Comparison of ENCODE assay signal across 16 cellular contexts in genomic region chr13:42275506-42275905, GRCh38. TPM values are rescaled to one million over a fixed set of nuclear protein-coding genes. Genes with fewer than 3 reads are reported as not detected.
A peak's percentile ranks its signal among the peaks of the same experiment; 100 is the strongest.
DNase-seq lines count a peak whose midpoint lies in the region; ATAC-seq and TF ChIP-seq lines count a peak whose summit lies in the region.
"Had no signal": no experiment of that assay in that cellular context is flagged by ENCODE, and none has a peak within 500 bp of the region (broad histone marks: within the 10 kb centered on the region; RNA-seq: fewer than 3 reads in every experiment).

No MANE protein-coding gene starts in this region.

- no peaks in the 10 kb centered on the region for H3K9me3 ChIP-seq in stomach
- H3K9me3 ChIP-seq: neutrophil had no signal

- H3K4me1 Mint-ChIP-seq in activated T-cell treated with anti-CD3 and anti-CD28 coated beads, Interleukin-2, amount 50 U/mL, for 72 hours (ENCODE audit: low read depth), result peaks cover 41% of the 10 kb centered on the region
- H3K4me1 Mint-ChIP-seq in GM23338, result peaks cover 50% of the 10 kb centered on the region
- H3K4me1 Mint-ChIP-seq in activated CD8-positive, alpha-beta T cell treated with anti-CD3 and anti-CD28 coated beads, Interleukin-2, amount 10 ng/mL, durations not matched to agents 7 days and 5 days (ENCODE audit: low read depth), result peaks cover 58% of the 10 kb centered on the region
- peaks cover 42% of the 10 kb centered on the region for H3K4me1 Mint-ChIP-seq in stimulated activated effector memory CD8-positive, alpha-beta T cell treated with anti-CD3 and anti-CD28 coated beads, Interleukin-12 subunit alpha, Interleukin-12 subunit beta, amount 100 ng/mL, for 72 hours

- POLR2A ChIA-PET in activated CD8-positive, alpha-beta T cell treated with anti-CD3 and anti-CD28 coated beads, Interleukin-2, amount 10 ng/mL, durations not matched to agents 7 days and 5 days (lab: Charles Lee), result interaction anchor here (0.6 kb wide), 1 partner anchor 179 kb away, joined by 3 read pairs; no protein-coding TSS in a partner anchor

- peaks cover 7 to 8% of the 10 kb centered on the region in 2 donors for H3K36me3 Mint-ChIP-seq in activated T-cell treated with anti-CD3 and anti-CD28 coated beads, Interleukin-2, amount 50 U/mL, for 72 hours (ENCODE audit: insufficient read depth in 2 of 2)
- peaks cover 9% of the 10 kb centered on the region for H3K36me3 Mint-ChIP-seq in GM23338 (ENCODE audit: low read depth)
- H3K36me3 Mint-ChIP-seq in activated CD8-positive, alpha-beta T cell treated with anti-CD3 and anti-CD28 coated beads, Interleukin-2, amount 10 ng/mL, durations not matched to agents 7 days and 5 days (ENCODE audit: low read depth), result peaks cover 26% of the 10 kb centered on the region
- H3K36me3 Mint-ChIP-seq in stimulated activated effector memory CD8-positive, alpha-beta T cell treated with anti-CD3 and anti-CD28 coated beads, Interleukin-12 subunit alpha, Interleukin-12 subunit beta, amount 100 ng/mL, for 72 hours, result peaks cover 16% of the 10 kb centered on the region

- H3K27me3 Mint-ChIP-seq in activated T-cell treated with anti-CD3 and anti-CD28 coated beads, Interleukin-2, amount 50 U/mL, for 72 hours (ENCODE audit: low read depth), result no peaks in the 10 kb centered on the region
- H3K27me3 Mint-ChIP-seq in GM23338 (ENCODE audit: insufficient read depth, low read depth, poor library complexity), result peaks cover 12% of the 10 kb centered on the region
- no peaks in the 10 kb centered on the region for H3K27me3 Mint-ChIP-seq in activated CD8-positive, alpha-beta T cell treated with anti-CD3 and anti-CD28 coated beads, Interleukin-2, amount 10 ng/mL, durations not matched to agents 7 days and 5 days (ENCODE audit: low read depth)

- H3K4me1 ChIP-seq in GM23338 (ENCODE audit: insufficient read depth) (peaks cover 38% of the 10 kb centered on the region), stomach (peaks cover 17 to 71% (median 47%) of the 10 kb centered on the region in 4 donors)

- H3K27me3 ChIP-seq in GM23338 (ENCODE audit: insufficient read depth) (no peaks in the 10 kb centered on the region), stomach (no peaks in the 10 kb centered on the region)
- H3K27me3 ChIP-seq: neutrophil had no signal

- TF ChIP-seq POLR2A in stomach (IDR thresholded peaks at IDR 0.05), result no peak

- peak overlapping the region; percentile 85 for H3K27ac Mint-ChIP-seq in activated T-cell treated with anti-CD3 and anti-CD28 coated beads, Interleukin-2, amount 50 U/mL, for 72 hours
- peak overlapping the region; percentile 40 for H3K27ac Mint-ChIP-seq in GM23338
- peak overlapping the region; percentile 44 for H3K27ac Mint-ChIP-seq in activated CD8-positive, alpha-beta T cell treated with anti-CD3 and anti-CD28 coated beads, Interleukin-2, amount 10 ng/mL, durations not matched to agents 7 days and 5 days
- H3K27ac Mint-ChIP-seq in stimulated activated effector memory CD8-positive, alpha-beta T cell treated with anti-CD3 and anti-CD28 coated beads, Interleukin-12 subunit alpha, Interleukin-12 subunit beta, amount 100 ng/mL, for 72 hours, result no peak overlapping the region

- H3K4me3 ChIP-seq in GM23338, result no peak overlapping the region
- H3K4me3 ChIP-seq in stomach, result no peak overlapping the region

- no peaks in the 10 kb centered on the region for H4K20me1 ChIP-seq in GM23338 (replicated peaks; ENCODE audit: insufficient read depth)

- CTCF ChIA-PET in activated CD8-positive, alpha-beta T cell treated with anti-CD3 and anti-CD28 coated beads, Interleukin-2, amount 10 ng/mL, durations not matched to agents 7 days and 5 days (lab: Charles Lee), result interaction anchor here (1.3 kb wide), 1 partner anchor 203 kb away, joined by 3 read pairs; no protein-coding TSS in a partner anchor

- peak overlapping the region; percentile 96 to 98 for H3K4me3 Mint-ChIP-seq in activated T-cell treated with anti-CD3 and anti-CD28 coated beads, Interleukin-2, amount 50 U/mL, for 72 hours
- H3K4me3 Mint-ChIP-seq in GM23338, result no peak overlapping the region
- no peak overlapping the region for H3K4me3 Mint-ChIP-seq in activated CD8-positive, alpha-beta T cell treated with anti-CD3 and anti-CD28 coated beads, Interleukin-2, amount 10 ng/mL, durations not matched to agents 7 days and 5 days
- peak overlapping the region; percentile 87 for H3K4me3 Mint-ChIP-seq in stimulated activated effector memory CD8-positive, alpha-beta T cell treated with anti-CD3 and anti-CD28 coated beads, Interleukin-12 subunit alpha, Interleukin-12 subunit beta, amount 100 ng/mL, for 72 hours

- peaks cover 5% of the 10 kb centered on the region; the same call in 1 of the 2 replicates for H3F3A ChIP-seq in GM23338 (replicated peaks; ENCODE audit: low read depth)

- no peak for TF ChIP-seq EP300 in stomach (IDR thresholded peaks at IDR 0.05)

- ATAC-seq in activated T-cell treated with anti-CD3 and anti-CD28 coated beads, Interleukin-2, amount 50 U/mL, for 72 hours (replicated peaks in 1 of 2), result peak; percentile 7 to 10
- ATAC-seq in GM23338, result no peak
- ATAC-seq in activated CD8-positive, alpha-beta T cell treated with anti-CD3 and anti-CD28 coated beads, Interleukin-2, amount 10 ng/mL, durations not matched to agents 7 days and 5 days, result no peak
- peak; percentile 2 for ATAC-seq in stimulated activated effector memory CD8-positive, alpha-beta T cell treated with anti-CD3 and anti-CD28 coated beads, Interleukin-12 subunit alpha, Interleukin-12 subunit beta, amount 100 ng/mL, for 72 hours
- ATAC-seq: right cardiac atrium had no signal

- no peak overlapping the region for H2AFZ ChIP-seq in GM23338

- peaks cover 82% of the 10 kb centered on the region for H3K79me2 ChIP-seq in GM23338 (replicated peaks; ENCODE audit: insufficient read depth)

- intact Hi-C loops in stomach (cut with DNase I; ENCODE audit: low total_unique reads), result no loop called here

- WGBS in stomach, 5 donors, result 88 to 95% (median 91%) methylated on average over 4 of the region's 4 CpGs

- no peaks in the 10 kb centered on the region for H3K9me2 ChIP-seq in GM23338 (ENCODE audit: insufficient read depth)

- peak in 1 of 2 donors; percentile 23 for DNase-seq in activated T-cell treated with anti-CD3 and anti-CD28 coated beads, Interleukin-2, amount 50 U/mL, for 72 hours
- DNase-seq in activated T-cell treated with anti-CD3 and anti-CD28 coated beads, Interleukin-2, amount 50 U/mL, for 48 hours, result no peak
- DNase-seq in GM23338 (ENCODE audit: low spot score) (no peak), stomach (no peak), OCI-M2 (lab: John Stamatoyannopoulos, UW; ENCODE audit: unreplicated experiment) (no peak), NCI-H524 (lab: John Stamatoyannopoulos, UW) (no peak)
- no peak for DNase-seq in activated CD8-positive, alpha-beta T cell treated with anti-CD3 and anti-CD28 coated beads, Interleukin-2, amount 10 ng/mL, durations not matched to agents 7 days and 5 days
- no peak for DNase-seq in stimulated activated effector memory CD8-positive, alpha-beta T cell treated with anti-CD3 and anti-CD28 coated beads, Interleukin-12 subunit alpha, Interleukin-12 subunit beta, amount 100 ng/mL, for 72 hours (ENCODE audit: low spot score in 2 of 2)
- DNase-seq: central memory CD4-positive, alpha-beta T cell; foreskin melanocyte; mesendoderm; NCI-H1930; NCI-H526 treated with DMSO at 0.1 percent for 48 hours had no signal

- no peak overlapping the region for H3K4me2 ChIP-seq in GM23338

- no peak overlapping the region for H3K27ac ChIP-seq in GM23338 (ENCODE audit: low read depth)
- peak overlapping the region in 1 of 5 donors; percentile 35 for H3K27ac ChIP-seq in stomach
- H3K27ac ChIP-seq: neutrophil, RWPE1 had no signal

- H3K9me3 Mint-ChIP-seq in activated T-cell treated with anti-CD3 and anti-CD28 coated beads, Interleukin-2, amount 50 U/mL, for 72 hours, result peaks cover 0 to 7% of the 10 kb centered on the region in 2 donors
- H3K9me3 Mint-ChIP-seq in GM23338, result peaks cover 14% of the 10 kb centered on the region
- H3K9me3 Mint-ChIP-seq in activated CD8-positive, alpha-beta T cell treated with anti-CD3 and anti-CD28 coated beads, Interleukin-2, amount 10 ng/mL, durations not matched to agents 7 days and 5 days (ENCODE audit: insufficient read depth), result peaks cover under 1% of the 10 kb centered on the region
- H3K9me3 Mint-ChIP-seq in stimulated activated effector memory CD8-positive, alpha-beta T cell treated with anti-CD3 and anti-CD28 coated beads, Interleukin-12 subunit alpha, Interleukin-12 subunit beta, amount 100 ng/mL, for 72 hours, result peaks cover 5% of the 10 kb centered on the region

- TF ChIP-seq CTCF in GM23338 (conservative IDR thresholded peaks at IDR 0.05; ENCODE audit: low read depth in 2 of 2) (no peak), stomach (IDR thresholded peaks at IDR 0.05) (no peak)

- H3K36me3 ChIP-seq in GM23338 (ENCODE audit: insufficient read depth) (no peaks in the 10 kb centered on the region), stomach (no peaks in the 10 kb centered on the region)
- H3K36me3 ChIP-seq: neutrophil had no signal

TF ChIP-seq in GM23338, 12 proteins besides CTCF, POLR2A, EP300 and RAD21 (continues in another document):
- TF ChIP-seq NANOG (IDR thresholded peaks at IDR 0.05; ENCODE audit: borderline replicate concordance), result no peak

RNA-seq across cellular contexts. Expression of gene AKAP11, which starts 3.6 kb away (rescaled TPM):
- total RNA-seq in activated T-cell treated with anti-CD3 and anti-CD28 coated beads, Interleukin-2, amount 50 U/mL, for 72 hours, result 10 to 100 TPM; 30.0 to 32.5 TPM
- 20.7 and 21.6 TPM in 2 replicates for total RNA-seq in GM23338 (2014; rRNA removed; shearing (Covaris generic))
- polyA plus RNA-seq in GM23338 (2016; fragmentation: Nextera tagmentation; extraction: Ambion mirVana) (4.2 and 4.3 TPM in 2 replicates), stomach (1 to 10 TPM; 2.8 to 6.1 (median 4.8) TPM)
- 10 to 100 TPM; 25.8 to 27.1 TPM for total RNA-seq in activated CD8-positive, alpha-beta T cell treated with anti-CD3 and anti-CD28 coated beads, Interleukin-2, amount 10 ng/mL, durations not matched to agents 7 days and 5 days
- 10 to 100 TPM; 13.4 to 58.0 (median 30.0) TPM for total RNA-seq in stomach

Comparison
In these comparisons a context has a peak if more than half of its experiments do, and no peak if none do; other contexts are left out.
1. ATAC-seq: peak in activated T-cell treated with anti-CD3 and anti-CD28 coated beads, Interleukin-2, amount 50 U/mL, for 72 hours (2 of 2) and stimulated activated effector memory CD8-positive, alpha-beta T cell treated with anti-CD3 and anti-CD28 coated beads, Interleukin-12 subunit alpha, Interleukin-12 subunit beta, amount 100 ng/mL, for 72 hours (single experiment); none in GM23338 (single experiment) and activated CD8-positive, alpha-beta T cell treated with anti-CD3 and anti-CD28 coated beads, Interleukin-2, amount 10 ng/mL, durations not matched to agents 7 days and 5 days (single experiment).
2. H3K4me3 Mint-ChIP-seq: peak in activated T-cell treated with anti-CD3 and anti-CD28 coated beads, Interleukin-2, amount 50 U/mL, for 72 hours (2 of 2) and stimulated activated effector memory CD8-positive, alpha-beta T cell treated with anti-CD3 and anti-CD28 coated beads, Interleukin-12 subunit alpha, Interleukin-12 subunit beta, amount 100 ng/mL, for 72 hours (single experiment); none in GM23338 (single experiment) and activated CD8-positive, alpha-beta T cell treated with anti-CD3 and anti-CD28 coated beads, Interleukin-2, amount 10 ng/mL, durations not matched to agents 7 days and 5 days (single experiment).